13 cellular contexts compared by ENCODE assay signal in the genomic region with DNA sequence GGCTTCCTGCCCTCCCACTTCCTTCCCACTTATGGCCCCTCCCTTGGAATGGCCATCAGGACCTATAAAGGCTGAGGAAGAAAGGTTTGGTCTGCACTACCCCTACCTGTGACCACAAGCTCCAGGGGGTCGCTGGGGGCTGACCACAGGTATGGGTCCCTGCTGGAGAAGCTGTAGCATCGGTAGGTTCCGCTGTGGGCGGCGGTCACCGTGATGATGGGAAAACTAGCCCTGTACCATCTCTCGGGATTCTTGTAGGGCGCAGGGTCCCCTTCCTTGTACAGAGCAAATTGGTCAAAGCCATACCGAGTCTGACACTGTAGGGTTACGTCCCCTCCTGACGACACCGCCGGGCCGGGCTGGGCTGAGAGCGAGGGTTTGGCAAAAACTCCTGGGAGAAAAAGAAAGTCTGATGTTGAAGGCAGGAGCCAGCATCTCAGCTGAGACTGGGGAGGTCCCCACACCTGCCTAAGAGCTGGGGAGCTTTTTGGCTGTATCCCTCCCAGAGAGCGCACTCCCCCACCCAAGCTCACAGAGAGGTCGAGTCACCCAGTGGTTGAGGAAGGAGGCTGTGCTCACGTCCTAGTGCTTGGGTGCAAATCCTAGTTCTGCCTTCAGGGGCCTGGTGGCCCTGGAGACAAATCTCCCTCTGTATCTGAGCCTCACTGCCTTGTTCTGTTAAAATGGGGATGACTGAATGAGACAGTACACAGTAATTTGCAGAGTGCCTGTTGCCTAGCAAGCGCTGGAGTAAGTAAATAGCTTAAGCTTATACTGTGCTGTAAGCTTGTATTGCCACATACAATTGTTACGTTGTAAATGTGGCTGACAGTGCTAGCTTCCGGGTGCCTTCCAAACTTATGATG. TPM values are rescaled to one million over a fixed set of nuclear protein-coding genes. Genes with fewer than 3 reads are reported as not detected.
DNase-seq lines count a peak whose midpoint lies in the region; ATAC-seq and TF ChIP-seq lines count a peak whose summit lies in the region.
"Had no signal": no experiment of that assay in that cellular context is flagged by ENCODE, and none has a peak within 500 bp of the region (broad histone marks: within the 10 kb centered on the region; RNA-seq: fewer than 3 reads in every experiment).

No MANE protein-coding gene starts in this region.

- WGBS in lung, 2 donors = 83 to 84% methylated on average over 21 of the region's 21 CpGs

- no peak for TF ChIP-seq CTCF in HL-60 (IDR thresholded peaks at IDR 0.05; ENCODE audit: insufficient read depth, low read length)
- no peak for TF ChIP-seq CTCF in Panc1 (IDR thresholded peaks at IDR 0.05)
- no peak for TF ChIP-seq CTCF in lung (IDR thresholded peaks at IDR 0.05; ENCODE audit: control extremely low read depth, extremely low read depth)

- POLR2A ChIA-PET in Panc1 (lab: Charles Lee) = interaction anchor here (0.6 to 0.7 kb wide), 2 partner anchors 312 to 495 kb away, joined by 4 to 6 read pairs; partner anchors contain the start of gene KMT5C

- H3K4me1 ChIP-seq in Panc1 (ENCODE audit: control insufficient read depth, insufficient read depth, low read length) = 0 out of 2 replicates have a peak, but pooled peaks cover 2% of the 10 kb centered on the region
- H3K4me1 ChIP-seq in lung (ENCODE audit: control insufficient read depth in 2 of 2, insufficient read depth in 2 of 2, low read length in 2 of 2) = no peaks in the 10 kb centered on the region

- TSS peak; percentile 88 for BruUV-seq in Panc1 (replicated peaks; lab: Mats Ljungman, UMichigan)

- in situ Hi-C loops in Panc1 (cut with HindIII; ENCODE audit: low pct_unique_long_range_greater_than_20kb, low sequenced_read_pairs) = no loop called here

- H3K4me3 ChIP-seq in HL-60 (replicated peaks; ENCODE audit: insufficient read depth, low read length) (no peak overlapping the region), Panc1 (ENCODE audit: low read depth in 2 of 2, low read length in 2 of 2) (peak overlapping the region; percentile 73 to 89), lung (no peak overlapping the region)

- CTCF ChIA-PET in Panc1 (lab: Charles Lee) = no interaction called here

- H3K9me3 ChIP-seq in Panc1 (ENCODE audit: control insufficient read depth, insufficient read depth, low read depth, low read length) (no peaks in the 10 kb centered on the region), lung (ENCODE audit: control insufficient read depth in 2 of 2, insufficient read depth in 1 of 2, low read length in 1 of 2) (no peaks in the 10 kb centered on the region)

- ATAC-seq in Panc1 = peak; percentile 90
- peak; percentile 19 for ATAC-seq in lung (ENCODE audit: insufficient read depth, low FRiP score)
- ATAC-seq in GM21825 (IDR thresholded peaks at IDR 0.05; ENCODE audit: unreplicated experiment) = no peak
- ATAC-seq in HG03039 (IDR thresholded peaks at IDR 0.05; ENCODE audit: unreplicated experiment) = no peak
- ATAC-seq: activated T-cell treated with anti-CD3 and anti-CD28 coated beads, Interleukin-2, amount 50 U/mL, for 4 hours had no signal

- peak; percentile 19 for DNase-seq in COLO829 (ENCODE audit: low spot score)
- peak; percentile 69 to 80 for DNase-seq in HL-60 (ENCODE audit: low read depth in 1 of 2, low spot score in 1 of 2)
- DNase-seq in Panc1 (ENCODE audit: low read depth, low spot score) = no peak
- DNase-seq in lung (ENCODE audit: low spot score) = no peak
- DNase-seq in RPMI8226 = no peak
- DNase-seq: activated T-cell treated with anti-CD3 and anti-CD28 coated beads, Interleukin-2, amount 50 U/mL, for 4 hours; DMS153; NCI-H526 treated with DMSO at 0.1 percent for 48 hours; stimulated activated CD4-positive, alpha-beta T cell treated with anti-CD3 and anti-CD28 coated beads, Interleukin-4, amount 100 ng/mL, for 1 hour; T1000 had no signal

- H3K27me3 ChIP-seq in HL-60 (ENCODE audit: insufficient read depth, poor library complexity, severe bottlenecking) = no peaks in the 10 kb centered on the region
- no peaks in the 10 kb centered on the region for H3K27me3 ChIP-seq in Panc1 (ENCODE audit: control insufficient read depth, insufficient read depth, low read length)
- no peaks in the 10 kb centered on the region for H3K27me3 ChIP-seq in lung (ENCODE audit: control insufficient read depth, insufficient read depth)

- no peaks in the 10 kb centered on the region for H3K36me3 ChIP-seq in Panc1 (ENCODE audit: control insufficient read depth, insufficient read depth, low read length)
- H3K36me3 ChIP-seq in lung (ENCODE audit: control insufficient read depth in 2 of 2, insufficient read depth in 2 of 2, low read length in 2 of 2) = peaks cover 0 to 3% of the 10 kb centered on the region in 2 donors

- H3K27ac ChIP-seq in HL-60 (replicated peaks) = peak overlapping the region; percentile 73
- H3K27ac ChIP-seq in Panc1 (ENCODE audit: low read length) = peak overlapping the region; percentile 89
- H3K27ac ChIP-seq in lung (ENCODE audit: low read depth in 1 of 2, low read length in 1 of 2) = no peak overlapping the region

- intact Hi-C loops in Panc1 (cut with micrococcal nuclease; ENCODE audit: unreplicated experiment) = no loop called here

RNA-seq across cellular contexts. Expression of gene GP6, which starts 10.4 kb away (rescaled TPM):
- total RNA-seq in Panc1 (2021; ENCODE audit: unreplicated experiment) (1.2 TPM), lung (under 1 TPM; 0.28 to 0.52 TPM)
- polyA plus RNA-seq in Panc1 (2012; ENCODE audit: insufficient read length) = 0.57 TPM
- 1 to 10 TPM in 1 of 2 donors, under 1 TPM in 1; 0.28 to 1.5 TPM for polyA plus RNA-seq in lung
- total RNA-seq: pulmonary artery endothelial cell had no signal

RNA-seq across cellular contexts. Expression of gene RDH13, which starts 35.2 kb away (rescaled TPM):
- total RNA-seq in Panc1 (2021; ENCODE audit: unreplicated experiment) (37.8 TPM), lung (10 to 100 TPM; 17.5 to 30.5 TPM)
- 33.0 TPM for polyA plus RNA-seq in Panc1 (2012; ENCODE audit: insufficient read length)
- polyA plus RNA-seq in lung = 10 to 100 TPM in 1 of 2 donors, 1 to 10 TPM in 1; 9.2 to 19.7 TPM

RNA-seq across cellular contexts. Expression of gene EPS8L1, which starts 48.0 kb away (rescaled TPM):
- total RNA-seq in Panc1 (2021; ENCODE audit: unreplicated experiment) (11.0 TPM), lung (10 to 100 TPM; 19.5 to 49.0 TPM)
- 27.5 TPM for polyA plus RNA-seq in Panc1 (2012; ENCODE audit: insufficient read length)
- polyA plus RNA-seq in lung = 10 to 100 TPM; 24.6 to 61.8 TPM

Comparison
In these comparisons a context has a peak if more than half of its experiments do, and no peak if none do; other contexts are left out.
1. DNase-seq: peak in COLO829 (single experiment) and HL-60 (2 of 2); none in Panc1 (single experiment), lung (single experiment) and RPMI8226 (single experiment).
2. H3K27ac ChIP-seq: peak in HL-60 (single experiment) and Panc1 (single experiment); none in lung (0 of 2).
3. H3K4me3 ChIP-seq: peak in Panc1 (2 of 2); none in HL-60 (single experiment) and lung (single experiment).
4. ATAC-seq: peak in Panc1 (single experiment) and lung (single experiment); none in GM21825 (single experiment) and HG03039 (single experiment).